ENCODE assay signal across 1 cellular context in the genomic region with DNA sequence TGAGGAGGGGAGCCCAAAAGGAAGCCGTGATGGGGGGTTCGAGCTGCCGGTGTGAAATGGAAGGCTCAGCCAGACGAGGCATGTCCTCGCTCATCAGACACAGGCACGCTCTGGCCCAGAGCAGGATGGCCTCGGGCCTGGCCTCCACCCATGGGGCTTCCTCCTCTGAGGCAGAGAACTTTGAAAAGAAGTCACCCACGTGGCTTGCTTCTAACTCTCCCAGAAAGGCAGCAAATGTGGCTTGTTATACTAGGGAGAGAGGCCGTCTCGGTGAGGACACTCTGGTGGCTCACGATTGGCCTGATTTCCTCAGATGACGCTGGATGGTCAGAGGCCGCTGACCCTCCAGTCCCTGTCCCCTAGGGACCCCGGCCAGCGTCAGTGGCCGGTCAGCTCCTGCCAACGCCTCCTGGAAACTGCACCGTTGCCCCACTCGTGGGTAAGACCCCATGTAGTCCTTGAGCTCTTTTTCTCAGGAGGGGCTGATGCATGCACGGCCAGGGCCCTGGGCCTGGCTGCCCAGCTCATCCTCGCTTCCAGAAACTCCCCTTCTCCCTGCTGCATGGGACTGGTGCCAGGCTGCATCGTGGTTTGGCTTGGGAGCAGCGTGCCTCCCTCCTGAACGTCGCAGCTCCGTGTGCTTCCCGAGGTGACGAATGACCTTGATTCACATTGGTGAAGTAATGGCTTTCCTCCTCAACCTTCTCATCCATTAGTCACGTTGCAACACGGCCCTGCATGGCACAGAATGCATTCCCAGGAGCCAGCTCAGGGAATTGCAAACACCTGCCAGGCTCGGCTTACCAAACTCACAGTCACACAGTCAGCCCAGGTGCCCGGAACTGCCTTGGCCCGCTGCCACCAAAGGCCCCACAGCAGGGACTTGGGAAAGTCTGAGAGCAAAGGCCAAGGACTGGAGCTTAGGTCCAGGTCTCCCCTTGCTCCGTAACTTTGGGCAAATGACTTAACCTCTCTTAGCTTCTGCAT.
TF ChIP-seq lines count a peak whose summit lies in the region.

No MANE protein-coding gene starts in this region.

TF ChIP-seq in liver, 16 proteins besides CTCF, POLR2A, EP300 and RAD21 (continued from another document):
- TF ChIP-seq FOXA1 (IDR thresholded peaks at IDR 0.05): peak; percentile 66
- TF ChIP-seq, protein P1, sequence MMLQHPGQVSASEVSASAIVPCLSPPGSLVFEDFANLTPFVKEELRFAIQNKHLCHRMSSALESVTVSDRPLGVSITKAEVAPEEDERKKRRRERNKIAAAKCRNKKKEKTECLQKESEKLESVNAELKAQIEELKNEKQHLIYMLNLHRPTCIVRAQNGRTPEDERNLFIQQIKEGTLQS (IDR thresholded peaks at IDR 0.05): peak; percentile 59
- TF ChIP-seq, protein P2, sequence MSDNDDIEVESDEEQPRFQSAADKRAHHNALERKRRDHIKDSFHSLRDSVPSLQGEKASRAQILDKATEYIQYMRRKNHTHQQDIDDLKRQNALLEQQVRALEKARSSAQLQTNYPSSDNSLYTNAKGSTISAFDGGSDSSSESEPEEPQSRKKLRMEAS (IDR thresholded peaks at IDR 0.05): peak; percentile 90
